2 cellular contexts compared by ENCODE assay signal in the genomic region with DNA sequence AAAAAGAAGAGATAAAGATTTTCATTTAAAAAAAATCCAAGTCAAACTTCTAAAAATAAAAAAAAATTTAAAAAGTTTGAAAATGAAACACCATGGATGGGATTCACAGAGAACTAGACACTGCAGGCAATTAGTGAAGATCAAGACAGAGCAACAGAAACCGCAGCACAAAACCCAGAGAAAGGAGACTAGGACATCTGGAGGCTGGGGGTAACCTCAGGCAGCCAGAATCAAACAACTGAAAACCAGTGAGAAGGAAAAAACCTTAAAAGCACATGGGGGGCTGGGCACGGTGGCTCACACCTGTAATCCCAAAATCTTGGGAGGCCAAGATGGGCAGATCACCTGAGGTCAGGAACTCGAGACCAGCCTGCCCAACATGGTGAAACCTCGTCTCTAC.
TF ChIP-seq lines count a peak whose summit lies in the region.

No MANE protein-coding gene starts in this region.

TF ChIP-seq in GM23338, 12 proteins besides CTCF, POLR2A, EP300 and RAD21 (continued from another document and continues in another):
- TF ChIP-seq, protein P1, sequence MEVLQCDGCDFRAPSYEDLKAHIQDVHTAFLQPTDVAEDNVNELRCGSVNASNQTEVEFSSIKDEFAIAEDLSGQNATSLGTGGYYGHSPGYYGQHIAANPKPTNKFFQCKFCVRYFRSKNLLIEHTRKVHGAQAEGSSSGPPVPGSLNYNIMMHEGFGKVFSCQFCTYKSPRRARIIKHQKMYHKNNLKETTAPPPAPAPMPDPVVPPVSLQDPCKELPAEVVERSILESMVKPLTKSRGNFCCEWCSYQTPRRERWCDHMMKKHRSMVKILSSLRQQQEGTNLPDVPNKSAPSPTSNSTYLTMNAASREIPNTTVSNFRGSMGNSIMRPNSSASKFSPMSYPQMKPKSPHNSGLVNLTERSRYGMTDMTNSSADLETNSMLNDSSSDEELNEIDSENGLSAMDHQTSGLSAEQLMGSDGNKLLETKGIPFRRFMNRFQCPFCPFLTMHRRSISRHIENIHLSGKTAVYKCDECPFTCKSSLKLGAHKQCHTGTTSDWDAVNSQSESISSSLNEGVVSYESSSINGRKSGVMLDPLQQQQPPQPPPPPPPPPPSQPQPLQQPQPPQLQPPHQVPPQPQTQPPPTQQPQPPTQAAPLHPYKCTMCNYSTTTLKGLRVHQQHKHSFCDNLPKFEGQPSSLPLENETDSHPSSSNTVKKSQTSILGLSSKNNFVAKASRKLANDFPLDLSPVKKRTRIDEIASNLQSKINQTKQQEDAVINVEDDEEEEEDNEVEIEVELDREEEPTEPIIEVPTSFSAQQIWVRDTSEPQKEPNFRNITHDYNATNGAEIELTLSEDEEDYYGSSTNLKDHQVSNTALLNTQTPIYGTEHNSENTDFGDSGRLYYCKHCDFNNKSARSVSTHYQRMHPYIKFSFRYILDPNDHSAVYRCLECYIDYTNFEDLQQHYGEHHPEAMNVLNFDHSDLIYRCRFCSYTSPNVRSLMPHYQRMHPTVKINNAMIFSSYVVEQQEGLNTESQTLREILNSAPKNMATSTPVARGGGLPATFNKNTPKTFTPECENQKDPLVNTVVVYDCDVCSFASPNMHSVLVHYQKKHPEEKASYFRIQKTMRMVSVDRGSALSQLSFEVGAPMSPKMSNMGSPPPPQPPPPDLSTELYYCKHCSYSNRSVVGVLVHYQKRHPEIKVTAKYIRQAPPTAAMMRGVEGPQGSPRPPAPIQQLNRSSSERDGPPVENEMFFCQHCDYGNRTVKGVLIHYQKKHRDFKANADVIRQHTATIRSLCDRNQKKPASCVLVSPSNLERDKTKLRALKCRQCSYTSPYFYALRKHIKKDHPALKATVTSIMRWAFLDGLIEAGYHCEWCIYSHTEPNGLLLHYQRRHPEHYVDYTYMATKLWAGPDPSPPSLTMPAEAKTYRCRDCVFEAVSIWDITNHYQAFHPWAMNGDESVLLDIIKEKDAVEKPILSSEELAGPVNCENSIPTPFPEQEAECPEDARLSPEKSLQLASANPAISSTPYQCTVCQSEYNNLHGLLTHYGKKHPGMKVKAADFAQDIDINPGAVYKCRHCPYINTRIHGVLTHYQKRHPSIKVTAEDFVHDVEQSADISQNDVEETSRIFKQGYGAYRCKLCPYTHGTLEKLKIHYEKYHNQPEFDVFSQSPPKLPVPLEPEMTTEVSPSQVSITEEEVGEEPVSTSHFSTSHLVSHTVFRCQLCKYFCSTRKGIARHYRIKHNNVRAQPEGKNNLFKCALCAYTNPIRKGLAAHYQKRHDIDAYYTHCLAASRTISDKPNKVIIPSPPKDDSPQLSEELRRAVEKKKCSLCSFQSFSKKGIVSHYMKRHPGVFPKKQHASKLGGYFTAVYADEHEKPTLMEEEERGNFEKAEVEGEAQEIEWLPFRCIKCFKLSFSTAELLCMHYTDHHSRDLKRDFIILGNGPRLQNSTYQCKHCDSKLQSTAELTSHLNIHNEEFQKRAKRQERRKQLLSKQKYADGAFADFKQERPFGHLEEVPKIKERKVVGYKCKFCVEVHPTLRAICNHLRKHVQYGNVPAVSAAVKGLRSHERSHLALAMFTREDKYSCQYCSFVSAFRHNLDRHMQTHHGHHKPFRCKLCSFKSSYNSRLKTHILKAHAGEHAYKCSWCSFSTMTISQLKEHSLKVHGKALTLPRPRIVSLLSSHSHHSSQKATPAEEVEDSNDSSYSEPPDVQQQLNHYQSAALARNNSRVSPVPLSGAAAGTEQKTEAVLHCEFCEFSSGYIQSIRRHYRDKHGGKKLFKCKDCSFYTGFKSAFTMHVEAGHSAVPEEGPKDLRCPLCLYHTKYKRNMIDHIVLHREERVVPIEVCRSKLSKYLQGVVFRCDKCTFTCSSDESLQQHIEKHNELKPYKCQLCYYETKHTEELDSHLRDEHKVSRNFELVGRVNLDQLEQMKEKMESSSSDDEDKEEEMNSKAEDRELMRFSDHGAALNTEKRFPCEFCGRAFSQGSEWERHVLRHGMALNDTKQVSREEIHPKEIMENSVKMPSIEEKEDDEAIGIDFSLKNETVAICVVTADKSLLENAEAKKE (CRISPR knock-in tag; IDR thresholded peaks at IDR 0.05), result no peak
- TF ChIP-seq CREB1 (CRISPR knock-in tag; IDR thresholded peaks at IDR 0.05; ENCODE audit: low read depth), result no peak
- no peak for TF ChIP-seq EZH2 (IDR thresholded peaks at IDR 0.05; ENCODE audit: low read depth, unreplicated experiment)
- TF ChIP-seq, protein P2, sequence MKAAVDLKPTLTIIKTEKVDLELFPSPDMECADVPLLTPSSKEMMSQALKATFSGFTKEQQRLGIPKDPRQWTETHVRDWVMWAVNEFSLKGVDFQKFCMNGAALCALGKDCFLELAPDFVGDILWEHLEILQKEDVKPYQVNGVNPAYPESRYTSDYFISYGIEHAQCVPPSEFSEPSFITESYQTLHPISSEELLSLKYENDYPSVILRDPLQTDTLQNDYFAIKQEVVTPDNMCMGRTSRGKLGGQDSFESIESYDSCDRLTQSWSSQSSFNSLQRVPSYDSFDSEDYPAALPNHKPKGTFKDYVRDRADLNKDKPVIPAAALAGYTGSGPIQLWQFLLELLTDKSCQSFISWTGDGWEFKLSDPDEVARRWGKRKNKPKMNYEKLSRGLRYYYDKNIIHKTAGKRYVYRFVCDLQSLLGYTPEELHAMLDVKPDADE (IDR thresholded peaks at IDR 0.05), result no peak
- TF ChIP-seq JUNB (IDR thresholded peaks at IDR 0.05; ENCODE audit: unreplicated experiment), result no peak
- no peak for TF ChIP-seq ZNF114 (CRISPR knock-in tag; IDR thresholded peaks at IDR 0.05)
- TF ChIP-seq NANOG (IDR thresholded peaks at IDR 0.05; ENCODE audit: borderline replicate concordance), result no peak
- no peak for TF ChIP-seq STAT1 (IDR thresholded peaks at IDR 0.05; ENCODE audit: unreplicated experiment)
- TF ChIP-seq ZNF331 (CRISPR knock-in tag; IDR thresholded peaks at IDR 0.05; ENCODE audit: low read depth), result no peak
- no peak for TF ChIP-seq EZH2phosphoT487 (IDR thresholded peaks at IDR 0.05; ENCODE audit: unreplicated experiment)

TF ChIP-seq in WTC11, 78 proteins besides CTCF, POLR2A, EP300 and RAD21 (continued from another document):
- TF ChIP-seq, protein P3, sequence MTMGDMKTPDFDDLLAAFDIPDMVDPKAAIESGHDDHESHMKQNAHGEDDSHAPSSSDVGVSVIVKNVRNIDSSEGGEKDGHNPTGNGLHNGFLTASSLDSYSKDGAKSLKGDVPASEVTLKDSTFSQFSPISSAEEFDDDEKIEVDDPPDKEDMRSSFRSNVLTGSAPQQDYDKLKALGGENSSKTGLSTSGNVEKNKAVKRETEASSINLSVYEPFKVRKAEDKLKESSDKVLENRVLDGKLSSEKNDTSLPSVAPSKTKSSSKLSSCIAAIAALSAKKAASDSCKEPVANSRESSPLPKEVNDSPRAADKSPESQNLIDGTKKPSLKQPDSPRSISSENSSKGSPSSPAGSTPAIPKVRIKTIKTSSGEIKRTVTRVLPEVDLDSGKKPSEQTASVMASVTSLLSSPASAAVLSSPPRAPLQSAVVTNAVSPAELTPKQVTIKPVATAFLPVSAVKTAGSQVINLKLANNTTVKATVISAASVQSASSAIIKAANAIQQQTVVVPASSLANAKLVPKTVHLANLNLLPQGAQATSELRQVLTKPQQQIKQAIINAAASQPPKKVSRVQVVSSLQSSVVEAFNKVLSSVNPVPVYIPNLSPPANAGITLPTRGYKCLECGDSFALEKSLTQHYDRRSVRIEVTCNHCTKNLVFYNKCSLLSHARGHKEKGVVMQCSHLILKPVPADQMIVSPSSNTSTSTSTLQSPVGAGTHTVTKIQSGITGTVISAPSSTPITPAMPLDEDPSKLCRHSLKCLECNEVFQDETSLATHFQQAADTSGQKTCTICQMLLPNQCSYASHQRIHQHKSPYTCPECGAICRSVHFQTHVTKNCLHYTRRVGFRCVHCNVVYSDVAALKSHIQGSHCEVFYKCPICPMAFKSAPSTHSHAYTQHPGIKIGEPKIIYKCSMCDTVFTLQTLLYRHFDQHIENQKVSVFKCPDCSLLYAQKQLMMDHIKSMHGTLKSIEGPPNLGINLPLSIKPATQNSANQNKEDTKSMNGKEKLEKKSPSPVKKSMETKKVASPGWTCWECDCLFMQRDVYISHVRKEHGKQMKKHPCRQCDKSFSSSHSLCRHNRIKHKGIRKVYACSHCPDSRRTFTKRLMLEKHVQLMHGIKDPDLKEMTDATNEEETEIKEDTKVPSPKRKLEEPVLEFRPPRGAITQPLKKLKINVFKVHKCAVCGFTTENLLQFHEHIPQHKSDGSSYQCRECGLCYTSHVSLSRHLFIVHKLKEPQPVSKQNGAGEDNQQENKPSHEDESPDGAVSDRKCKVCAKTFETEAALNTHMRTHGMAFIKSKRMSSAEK (CRISPR knock-in tag; IDR thresholded peaks at IDR 0.05; ENCODE audit: borderline replicate concordance), result no peak
- no peak for TF ChIP-seq NFYB (CRISPR knock-in tag; conservative IDR thresholded peaks at IDR 0.05; ENCODE audit: low read depth)
- no peak for TF ChIP-seq JUN (CRISPR knock-in tag; IDR thresholded peaks at IDR 0.05)
